In the genomic region with DNA sequence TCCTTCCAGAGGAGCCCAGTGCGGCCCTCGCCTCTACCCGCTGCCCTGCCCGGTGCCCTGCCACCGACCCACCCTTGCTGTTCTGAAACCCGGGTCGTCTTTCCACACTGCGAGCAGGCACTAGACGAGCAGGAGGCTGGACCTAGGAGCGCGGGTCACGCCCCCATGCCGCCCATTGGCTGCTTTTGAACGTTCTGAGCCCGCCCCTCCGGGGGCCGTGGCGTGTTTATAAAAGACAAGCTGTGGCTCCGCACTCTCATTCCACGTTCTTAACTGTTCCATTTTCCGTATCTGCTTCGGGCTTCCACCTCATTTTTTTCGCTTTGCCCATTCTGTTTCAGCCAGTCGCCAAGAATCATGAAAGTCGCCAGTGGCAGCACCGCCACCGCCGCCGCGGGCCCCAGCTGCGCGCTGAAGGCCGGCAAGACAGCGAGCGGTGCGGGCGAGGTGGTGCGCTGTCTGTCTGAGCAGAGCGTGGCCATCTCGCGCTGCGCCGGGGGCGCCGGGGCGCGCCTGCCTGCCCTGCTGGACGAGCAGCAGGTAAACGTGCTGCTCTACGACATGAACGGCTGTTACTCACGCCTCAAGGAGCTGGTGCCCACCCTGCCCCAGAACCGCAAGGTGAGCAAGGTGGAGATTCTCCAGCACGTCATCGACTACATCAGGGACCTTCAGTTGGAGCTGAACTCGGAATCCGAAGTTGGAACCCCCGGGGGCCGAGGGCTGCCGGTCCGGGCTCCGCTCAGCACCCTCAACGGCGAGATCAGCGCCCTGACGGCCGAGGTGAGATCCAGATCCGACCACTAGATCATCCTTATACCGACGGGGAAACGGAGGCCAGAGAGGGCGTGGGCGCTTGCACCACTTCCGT, we compare ENCODE assay signal across 1 cellular context.
TF ChIP-seq lines count a peak whose summit lies in the region.

ID1 (plus strand) TSS at position 259 of the 871 bp plus-strand sequence; CDS start at position 358, 99 bp downstream.

TF ChIP-seq in HepG2, 621 proteins besides CTCF, POLR2A, EP300 and RAD21 (continued from another document and continues in another):
- no peak for TF ChIP-seq ZBTB40 (IDR thresholded peaks at IDR 0.05)
- peak; percentile 22; the same call in 1 of the 2 replicates for TF ChIP-seq ZBTB40 (CRISPR knock-in tag; IDR thresholded peaks at IDR 0.05)
- TF ChIP-seq FOXA1 (IDR thresholded peaks at IDR 0.05), result no peak
- TF ChIP-seq FOXA1 (CRISPR knock-in tag; IDR thresholded peaks at IDR 0.05), result peak; percentile 60
- peak; percentile 93 for TF ChIP-seq DMTF1 (CRISPR knock-in tag; IDR thresholded peaks at IDR 0.05)
- peak; percentile 23; the same call in 1 of the 2 replicates for TF ChIP-seq CHD2 (IDR thresholded peaks at IDR 0.05; ENCODE audit: low read depth, low read length)
- peak; percentile 74 for TF ChIP-seq ZBTB7B (CRISPR knock-in tag; IDR thresholded peaks at IDR 0.05)
- TF ChIP-seq SATB2 (CRISPR knock-in tag; IDR thresholded peaks at IDR 0.05), result no peak; the same call in 1 of the 2 replicates
- TF ChIP-seq ZNF235 (CRISPR knock-in tag; IDR thresholded peaks at IDR 0.05; ENCODE audit: borderline replicate concordance), result peak; percentile 66; the same call in 1 of the 2 replicates
- TF ChIP-seq ZSCAN31 (CRISPR knock-in tag; IDR thresholded peaks at IDR 0.05; ENCODE audit: low read depth), result peak; percentile 80; the same call in 1 of the 2 replicates
- TF ChIP-seq GABPA (IDR thresholded peaks at IDR 0.05; ENCODE audit: low read depth, low read length), result no peak
- no peak for TF ChIP-seq GABPA (CRISPR knock-in tag; IDR thresholded peaks at IDR 0.05; ENCODE audit: low read depth)
- peak; percentile 97 for TF ChIP-seq BRCA1 (CRISPR knock-in tag; IDR thresholded peaks at IDR 0.05)
- TF ChIP-seq, protein P1, sequence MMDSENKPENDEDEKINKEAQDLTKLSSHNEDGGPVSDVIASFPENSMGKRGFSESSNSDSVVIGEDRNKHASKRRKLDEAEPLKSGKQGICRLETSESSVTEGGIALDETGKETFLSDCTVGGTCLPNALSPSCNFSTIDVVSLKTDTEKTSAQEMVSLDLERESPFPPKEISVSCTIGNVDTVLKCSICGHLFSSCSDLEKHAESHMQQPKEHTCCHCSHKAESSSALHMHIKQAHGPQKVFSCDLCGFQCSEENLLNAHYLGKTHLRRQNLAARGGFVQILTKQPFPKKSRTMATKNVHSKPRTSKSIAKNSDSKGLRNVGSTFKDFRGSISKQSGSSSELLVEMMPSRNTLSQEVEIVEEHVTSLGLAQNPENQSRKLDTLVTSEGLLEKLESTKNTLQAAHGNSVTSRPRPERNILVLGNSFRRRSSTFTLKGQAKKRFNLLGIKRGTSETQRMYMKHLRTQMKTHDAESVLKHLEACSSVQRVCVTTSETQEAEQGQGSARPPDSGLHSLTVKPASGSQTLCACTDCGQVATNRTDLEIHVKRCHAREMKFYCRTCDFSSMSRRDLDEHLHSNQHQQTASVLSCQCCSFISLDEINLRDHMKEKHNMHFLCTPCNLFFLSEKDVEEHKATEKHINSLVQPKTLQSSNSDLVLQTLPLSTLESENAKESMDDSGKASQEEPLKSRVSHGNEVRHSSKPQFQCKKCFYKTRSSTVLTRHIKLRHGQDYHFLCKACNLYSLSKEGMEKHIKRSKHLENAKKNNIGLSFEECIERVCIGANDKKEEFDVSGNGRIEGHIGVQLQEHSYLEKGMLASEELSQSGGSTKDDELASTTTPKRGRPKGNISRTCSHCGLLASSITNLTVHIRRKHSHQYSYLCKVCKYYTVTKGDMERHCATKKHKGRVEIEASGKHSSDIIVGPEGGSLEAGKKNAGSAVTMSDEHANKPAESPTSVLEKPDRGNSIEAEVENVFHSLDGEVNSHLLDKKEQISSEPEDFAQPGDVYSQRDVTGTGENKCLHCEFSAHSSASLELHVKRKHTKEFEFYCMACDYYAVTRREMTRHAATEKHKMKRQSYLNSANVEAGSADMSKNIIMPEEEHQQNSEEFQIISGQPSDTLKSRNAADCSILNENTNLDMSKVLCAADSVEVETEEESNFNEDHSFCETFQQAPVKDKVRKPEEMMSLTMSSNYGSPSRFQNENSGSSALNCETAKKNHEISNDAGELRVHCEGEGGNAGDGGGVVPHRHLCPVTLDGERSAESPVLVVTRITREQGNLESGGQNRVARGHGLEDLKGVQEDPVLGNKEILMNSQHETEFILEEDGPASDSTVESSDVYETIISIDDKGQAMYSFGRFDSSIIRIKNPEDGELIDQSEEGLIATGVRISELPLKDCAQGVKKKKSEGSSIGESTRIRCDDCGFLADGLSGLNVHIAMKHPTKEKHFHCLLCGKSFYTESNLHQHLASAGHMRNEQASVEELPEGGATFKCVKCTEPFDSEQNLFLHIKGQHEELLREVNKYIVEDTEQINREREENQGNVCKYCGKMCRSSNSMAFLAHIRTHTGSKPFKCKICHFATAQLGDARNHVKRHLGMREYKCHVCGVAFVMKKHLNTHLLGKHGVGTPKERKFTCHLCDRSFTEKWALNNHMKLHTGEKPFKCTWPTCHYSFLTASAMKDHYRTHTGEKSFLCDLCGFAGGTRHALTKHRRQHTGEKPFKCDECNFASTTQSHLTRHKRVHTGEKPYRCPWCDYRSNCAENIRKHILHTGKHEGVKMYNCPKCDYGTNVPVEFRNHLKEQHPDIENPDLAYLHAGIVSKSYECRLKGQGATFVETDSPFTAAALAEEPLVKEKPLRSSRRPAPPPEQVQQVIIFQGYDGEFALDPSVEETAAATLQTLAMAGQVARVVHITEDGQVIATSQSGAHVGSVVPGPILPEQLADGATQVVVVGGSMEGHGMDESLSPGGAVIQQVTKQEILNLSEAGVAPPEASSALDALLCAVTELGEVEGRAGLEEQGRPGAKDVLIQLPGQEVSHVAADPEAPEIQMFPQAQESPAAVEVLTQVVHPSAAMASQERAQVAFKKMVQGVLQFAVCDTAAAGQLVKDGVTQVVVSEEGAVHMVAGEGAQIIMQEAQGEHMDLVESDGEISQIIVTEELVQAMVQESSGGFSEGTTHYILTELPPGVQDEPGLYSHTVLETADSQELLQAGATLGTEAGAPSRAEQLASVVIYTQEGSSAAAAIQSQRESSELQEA (CRISPR knock-in tag; IDR thresholded peaks at IDR 0.05; ENCODE audit: not compliant biosample characterization), result peak; percentile 97
- peak; percentile 91 for TF ChIP-seq U2AF1 (optimal IDR thresholded peaks at IDR 0.05; ENCODE audit: low read depth, low read length)
- 0 out of 2 replicates have a peak, but pooled peaks have one; percentile 86 for TF ChIP-seq MLXIP (CRISPR knock-in tag; IDR thresholded peaks at IDR 0.05; ENCODE audit: borderline replicate concordance)
- peak; percentile 63; the same call in 1 of the 2 replicates for TF ChIP-seq KDM3A (CRISPR knock-in tag; IDR thresholded peaks at IDR 0.05; ENCODE audit: low read depth)
- peak; percentile 96; the same call in 1 of the 2 replicates for TF ChIP-seq ZSCAN30 (CRISPR knock-in tag; IDR thresholded peaks at IDR 0.05)
- TF ChIP-seq ZNF326 (CRISPR knock-in tag; IDR thresholded peaks at IDR 0.05; ENCODE audit: borderline replicate concordance), result peak; percentile 5; the same call in 1 of the 2 replicates
- TF ChIP-seq MIXL1 (CRISPR knock-in tag; IDR thresholded peaks at IDR 0.05), result peak; percentile 96; the same call in 1 of the 2 replicates
- peak; percentile 77; the same call in 1 of the 2 replicates for TF ChIP-seq ESRRA (CRISPR knock-in tag; IDR thresholded peaks at IDR 0.05; ENCODE audit: low read depth)
- peak; percentile 77 for TF ChIP-seq FOXA3 (CRISPR knock-in tag; IDR thresholded peaks at IDR 0.05)
